Comparison of ENCODE assay signal across 17 cellular contexts in genomic region chr5:171416160-171417049, GRCh38. TPM values are rescaled to one million over a fixed set of nuclear protein-coding genes. Genes with fewer than 3 reads are reported as not detected.
A peak's percentile ranks its signal among the peaks of the same experiment; 100 is the strongest.
DNase-seq lines count a peak whose midpoint lies in the region; ATAC-seq and TF ChIP-seq lines count a peak whose summit lies in the region.
"Had no signal": no experiment of that assay in that cellular context is flagged by ENCODE, and none has a peak within 500 bp of the region (broad histone marks: within the 10 kb centered on the region; RNA-seq: fewer than 3 reads in every experiment).

No MANE protein-coding gene starts in this region.

- POLR2A ChIA-PET in activated CD4-positive, alpha-beta memory T cell treated with anti-CD3 and anti-CD28 coated beads, Interleukin-2, amount 10 ng/mL, durations not matched to agents 7 days and 5 days (lab: Charles Lee) = interaction anchor here (1.0 kb wide), 1 partner anchor 18 kb away, joined by 3 read pairs; no protein-coding TSS in a partner anchor
- POLR2A ChIA-PET in activated CD4-positive, alpha-beta memory T cell treated with anti-CD3 and anti-CD28 coated beads for 36 hours (lab: Charles Lee) = interaction anchor here (1.4 kb wide), 1 partner anchor 17 kb away, joined by 3 read pairs; no protein-coding TSS in a partner anchor
- POLR2A ChIA-PET in CD4-positive, alpha-beta T cell (lab: Charles Lee) = interaction anchor here (1.3 kb wide), 1 partner anchor 29 kb away, joined by 6 read pairs; the partner anchor contains the start of gene NPM1

- H3K4me1 Mint-ChIP-seq in activated CD4-positive, alpha-beta memory T cell treated with anti-CD3 and anti-CD28 coated beads, Interleukin-2, amount 10 ng/mL, durations not matched to agents 7 days and 5 days = peaks cover 19% of the 10 kb centered on the region
- peaks cover 16% of the 10 kb centered on the region for H3K4me1 Mint-ChIP-seq in activated CD4-positive, alpha-beta memory T cell treated with anti-CD3 and anti-CD28 coated beads for 36 hours (ENCODE audit: low read depth)
- peaks cover 17% of the 10 kb centered on the region for H3K4me1 Mint-ChIP-seq in CD4-positive, alpha-beta T cell (ENCODE audit: low read depth)
- H3K4me1 Mint-ChIP-seq in T-helper 2 cell treated with Interferon-gamma antibody and Interleukin-4, amounts not matched to agents 5 μg/mL and 100 μg/mL, for 36 hours (ENCODE audit: low read depth) = peaks cover 11% of the 10 kb centered on the region

- intact Hi-C loops in activated CD4-positive, alpha-beta memory T cell treated with anti-CD3 and anti-CD28 coated beads for 36 hours (cut with micrococcal nuclease) = loop anchor here (10.0 kb wide), 2 partner anchors 188 to 628 kb away; no protein-coding TSS in a partner anchor
- intact Hi-C loops in CD4-positive, alpha-beta T cell (cut with DNase I, micrococcal nuclease) = loop anchor here in 1 of 2 experiments (5.0 kb wide), 2 partner anchors 876 to 1281 kb away; no protein-coding TSS in a partner anchor
- intact Hi-C loops in esophagus muscularis mucosa (cut with DNase I) = loop anchor here (5.0 kb wide), 1 partner anchor 626 kb away; no protein-coding TSS in a partner anchor

- H3K4me1 ChIP-seq in esophagus muscularis mucosa = peaks cover 23 to 33% (median 33%) of the 10 kb centered on the region in 4 donors

- no peak overlapping the region for H3K27ac ChIP-seq in CD4-positive, alpha-beta T cell (ENCODE audit: low read depth, low read length)
- no peak overlapping the region for H3K27ac ChIP-seq in esophagus muscularis mucosa (replicated peaks in 1 of 4)
- H3K27ac ChIP-seq in caudate nucleus (ENCODE audit: low read depth, low read length) = no peak overlapping the region
- H3K27ac ChIP-seq: BLaER1 treated with 17β-estradiol and CSF1 and Interleukin-3, amounts not matched to agents 10 nM and 100 nM had no signal

- H3K4me3 Mint-ChIP-seq in activated CD4-positive, alpha-beta memory T cell treated with anti-CD3 and anti-CD28 coated beads, Interleukin-2, amount 10 ng/mL, durations not matched to agents 7 days and 5 days = no peak overlapping the region
- H3K4me3 Mint-ChIP-seq in activated CD4-positive, alpha-beta memory T cell treated with anti-CD3 and anti-CD28 coated beads for 36 hours = no peak overlapping the region
- H3K4me3 Mint-ChIP-seq in CD4-positive, alpha-beta T cell = no peak overlapping the region
- H3K4me3 Mint-ChIP-seq in T-helper 2 cell treated with Interferon-gamma antibody and Interleukin-4, amounts not matched to agents 5 μg/mL and 100 μg/mL, for 36 hours = no peak overlapping the region
- H3K4me3 Mint-ChIP-seq: H9 had no signal

- H3K4me3 ChIP-seq in esophagus muscularis mucosa = no peak overlapping the region
- H3K4me3 ChIP-seq: BLaER1 treated with 17β-estradiol and CSF1 and Interleukin-3, amounts not matched to agents 10 nM and 100 nM had no signal

- peaks cover 16% of the 10 kb centered on the region for H3K36me3 Mint-ChIP-seq in activated CD4-positive, alpha-beta memory T cell treated with anti-CD3 and anti-CD28 coated beads, Interleukin-2, amount 10 ng/mL, durations not matched to agents 7 days and 5 days (ENCODE audit: low read depth)
- H3K36me3 Mint-ChIP-seq in activated CD4-positive, alpha-beta memory T cell treated with anti-CD3 and anti-CD28 coated beads for 36 hours = peaks cover 18% of the 10 kb centered on the region
- H3K36me3 Mint-ChIP-seq in CD4-positive, alpha-beta T cell (ENCODE audit: low read depth) = peaks cover 28% of the 10 kb centered on the region
- H3K36me3 Mint-ChIP-seq in T-helper 2 cell treated with Interferon-gamma antibody and Interleukin-4, amounts not matched to agents 5 μg/mL and 100 μg/mL, for 36 hours (ENCODE audit: low read depth) = peaks cover 24% of the 10 kb centered on the region

- H3K9me3 ChIP-seq in CD4-positive, alpha-beta T cell (ENCODE audit: control insufficient read depth, low read length) = no peaks in the 10 kb centered on the region
- H3K9me3 ChIP-seq in esophagus muscularis mucosa = no peaks in the 10 kb centered on the region
- H3K9me3 ChIP-seq: BLaER1 treated with 17β-estradiol and CSF1 and Interleukin-3, amounts not matched to agents 10 nM and 100 nM had no signal

- no peak overlapping the region for H3K27ac Mint-ChIP-seq in activated CD4-positive, alpha-beta memory T cell treated with anti-CD3 and anti-CD28 coated beads, Interleukin-2, amount 10 ng/mL, durations not matched to agents 7 days and 5 days
- no peak overlapping the region for H3K27ac Mint-ChIP-seq in activated CD4-positive, alpha-beta memory T cell treated with anti-CD3 and anti-CD28 coated beads for 36 hours
- H3K27ac Mint-ChIP-seq in CD4-positive, alpha-beta T cell = peak overlapping the region; percentile 39
- H3K27ac Mint-ChIP-seq in T-helper 2 cell treated with Interferon-gamma antibody and Interleukin-4, amounts not matched to agents 5 μg/mL and 100 μg/mL, for 36 hours = no peak overlapping the region
- H3K27ac Mint-ChIP-seq: H9 had no signal

- peak; percentile 5 for DNase-seq in activated CD4-positive, alpha-beta memory T cell treated with anti-CD3 and anti-CD28 coated beads, Interleukin-2, amount 10 ng/mL, durations not matched to agents 7 days and 5 days
- DNase-seq in activated CD4-positive, alpha-beta memory T cell treated with anti-CD3 and anti-CD28 coated beads for 36 hours = no peak
- no peak for DNase-seq in CD4-positive, alpha-beta T cell
- peak; percentile 18 for DNase-seq in NCI-H69 (lab: John Stamatoyannopoulos, UW)
- peak; percentile 77 for DNase-seq in esophagus muscularis mucosa (ENCODE audit: extremely low spot score)
- no peak for DNase-seq in caudate nucleus (lab: John Stamatoyannopoulos, UW)
- no peak for DNase-seq in activated naive CD4-positive, alpha-beta T cell treated with anti-CD3 and anti-CD28 coated beads, Interleukin-2, amount 50 U/mL, for 16 hours
- no peak for DNase-seq in T-helper 2 cell treated with Interferon-gamma antibody and Interleukin-4, amounts not matched to agents 5 μg/mL and 100 μg/mL, for 36 hours (ENCODE audit: low spot score)
- DNase-seq: EL, H9, Kasumi-1, NCI-H1105 treated with DMSO at 0.1 percent for 48 hours, NCI-H187 treated with DMSO at 0.1 percent for 48 hours, NCI-H2171, NCI-H446 treated with DMSO at 0.1 percent for 48 hours, NCI-H748 treated with DMSO at 0.1 percent for 48 hours had no signal

- peaks cover 13% of the 10 kb centered on the region for H3K27me3 ChIP-seq in CD4-positive, alpha-beta T cell (ENCODE audit: control insufficient read depth, insufficient read depth, low read length)
- peaks cover 0 to 25% (median 0%) of the 10 kb centered on the region in 4 donors for H3K27me3 ChIP-seq in esophagus muscularis mucosa

- WGBS in esophagus muscularis mucosa = 90% methylated on average over 11 of the region's 11 CpGs

- no peak for TF ChIP-seq EP300 in esophagus muscularis mucosa (IDR thresholded peaks at IDR 0.05)

- H3K27me3 Mint-ChIP-seq in activated CD4-positive, alpha-beta memory T cell treated with anti-CD3 and anti-CD28 coated beads, Interleukin-2, amount 10 ng/mL, durations not matched to agents 7 days and 5 days = peaks cover 17% of the 10 kb centered on the region
- H3K27me3 Mint-ChIP-seq in activated CD4-positive, alpha-beta memory T cell treated with anti-CD3 and anti-CD28 coated beads for 36 hours = peaks cover 10% of the 10 kb centered on the region
- peaks cover 17% of the 10 kb centered on the region for H3K27me3 Mint-ChIP-seq in CD4-positive, alpha-beta T cell
- H3K27me3 Mint-ChIP-seq in T-helper 2 cell treated with Interferon-gamma antibody and Interleukin-4, amounts not matched to agents 5 μg/mL and 100 μg/mL, for 36 hours (ENCODE audit: low read depth) = peaks cover 11% of the 10 kb centered on the region

- no peaks in the 10 kb centered on the region for H3K9me3 Mint-ChIP-seq in activated CD4-positive, alpha-beta memory T cell treated with anti-CD3 and anti-CD28 coated beads, Interleukin-2, amount 10 ng/mL, durations not matched to agents 7 days and 5 days
- H3K9me3 Mint-ChIP-seq in activated CD4-positive, alpha-beta memory T cell treated with anti-CD3 and anti-CD28 coated beads for 36 hours = no peaks in the 10 kb centered on the region
- no peaks in the 10 kb centered on the region for H3K9me3 Mint-ChIP-seq in CD4-positive, alpha-beta T cell
- no peaks in the 10 kb centered on the region for H3K9me3 Mint-ChIP-seq in T-helper 2 cell treated with Interferon-gamma antibody and Interleukin-4, amounts not matched to agents 5 μg/mL and 100 μg/mL, for 36 hours
- H3K9me3 Mint-ChIP-seq: H9 had no signal

- TF ChIP-seq POLR2A in esophagus muscularis mucosa (IDR thresholded peaks at IDR 0.05; ENCODE audit: low read depth) = no peak

- ATAC-seq in CD4-positive, alpha-beta T cell (ENCODE audit: poor library complexity) = no peak

- CTCF ChIA-PET in activated CD4-positive, alpha-beta memory T cell treated with anti-CD3 and anti-CD28 coated beads, Interleukin-2, amount 10 ng/mL, durations not matched to agents 7 days and 5 days (lab: Charles Lee) = interaction anchor here (2.8 kb wide), 1 partner anchor 11 kb away, joined by 8 read pairs; no protein-coding TSS in a partner anchor
- CTCF ChIA-PET in activated CD4-positive, alpha-beta memory T cell treated with anti-CD3 and anti-CD28 coated beads for 36 hours (lab: Charles Lee) = no interaction called here
- CTCF ChIA-PET in CD4-positive, alpha-beta T cell (lab: Charles Lee) = no interaction called here

- H3K36me3 ChIP-seq in esophagus muscularis mucosa = peaks cover 0 to 23% (median 18%) of the 10 kb centered on the region in 4 donors

- TF ChIP-seq CTCF in CD4-positive, alpha-beta T cell (IDR thresholded peaks at IDR 0.05) = no peak
- TF ChIP-seq CTCF in esophagus muscularis mucosa (IDR thresholded peaks at IDR 0.05) = no peak

RNA-seq across cellular contexts. Expression of gene FGF18, which starts 3.0 kb away (rescaled TPM):
- total RNA-seq in activated CD4-positive, alpha-beta memory T cell treated with anti-CD3 and anti-CD28 coated beads, Interleukin-2, amount 10 ng/mL, durations not matched to agents 7 days and 5 days = not detected
- under 1 TPM in 1 of 2 experiments, not detected in 1; 0.10 TPM for total RNA-seq in activated CD4-positive, alpha-beta memory T cell treated with anti-CD3 and anti-CD28 coated beads for 36 hours
- total RNA-seq in CD4-positive, alpha-beta T cell = under 1 TPM; 0.31 to 0.33 TPM
- under 1 TPM in 3 of 4 donors, not detected in 1; 0.66 to 0.91 (median 0.86) TPM for total RNA-seq in esophagus muscularis mucosa

RNA-seq across cellular contexts. Expression of gene NPM1, which starts 28.8 kb away (rescaled TPM):
- 1,000 to 10,000 TPM; 1,119 to 1,157 TPM for total RNA-seq in activated CD4-positive, alpha-beta memory T cell treated with anti-CD3 and anti-CD28 coated beads, Interleukin-2, amount 10 ng/mL, durations not matched to agents 7 days and 5 days
- total RNA-seq in activated CD4-positive, alpha-beta memory T cell treated with anti-CD3 and anti-CD28 coated beads for 36 hours = 1,000 to 10,000 TPM; 2,483 to 2,592 TPM
- total RNA-seq in CD4-positive, alpha-beta T cell = 1,000 to 10,000 TPM; 1,243 to 1,379 TPM
- 100 to 1,000 TPM; 388 to 648 (median 553) TPM for total RNA-seq in esophagus muscularis mucosa

Comparison
In these comparisons a context has a peak if more than half of its experiments do, and no peak if none do; other contexts are left out.
1. DNase-seq: peak in activated CD4-positive, alpha-beta memory T cell treated with anti-CD3 and anti-CD28 coated beads, Interleukin-2, amount 10 ng/mL, durations not matched to agents 7 days and 5 days (single experiment), NCI-H69 (single experiment) and esophagus muscularis mucosa (single experiment); none in activated CD4-positive, alpha-beta memory T cell treated with anti-CD3 and anti-CD28 coated beads for 36 hours (single experiment), CD4-positive, alpha-beta T cell (0 of 10), caudate nucleus (0 of 61), activated naive CD4-positive, alpha-beta T cell treated with anti-CD3 and anti-CD28 coated beads, Interleukin-2, amount 50 U/mL, for 16 hours (single experiment) and T-helper 2 cell treated with Interferon-gamma antibody and Interleukin-4, amounts not matched to agents 5 μg/mL and 100 μg/mL, for 36 hours (single experiment).